23 cellular contexts compared by ENCODE assay signal in genomic region chr10:15579605-15580004, GRCh38.
DNase-seq lines count a peak whose midpoint lies in the region; ATAC-seq, FAIRE-seq and TF ChIP-seq lines count a peak whose summit lies in the region.
"Had no signal": no experiment of that assay in that cellular context is flagged by ENCODE, and none has a peak within 500 bp of the region (broad histone marks: within the 10 kb centered on the region; RNA-seq: fewer than 3 reads in every experiment).

No MANE protein-coding gene starts in this region.

- no peak overlapping the region for H4K8ac ChIP-seq in IMR-90 (ENCODE audit: low read depth in 2 of 2, low read length in 2 of 2)

- no peak overlapping the region for H3K9ac ChIP-seq in IMR-90 (ENCODE audit: low read depth, low read length)
- no peak overlapping the region for H3K9ac ChIP-seq in kidney (ENCODE audit: low read length in 2 of 2)

- no peak overlapping the region; the same call in 1 of the 2 replicates for H3K4me2 ChIP-seq in IMR-90 (ENCODE audit: low read depth, low read length)

- TF ChIP-seq POLR2A in IMR-90 (IDR thresholded peaks at IDR 0.05; ENCODE audit: low read depth, low read length), result no peak

- peak overlapping the region; percentile 76 for H2BK5ac ChIP-seq in IMR-90 (ENCODE audit: low read depth, low read length, poor library complexity, severe bottlenecking)

- H3K4me3 ChIP-seq in IMR-90 (ENCODE audit: insufficient read depth, low read depth, low read length) (no peak overlapping the region), choroid plexus epithelial cell (ENCODE audit: low read depth, low read length) (no peak overlapping the region), kidney (ENCODE audit: low read length in 2 of 2) (no peak overlapping the region)
- H3K4me3 ChIP-seq: SK-N-MC, uterus had no signal

- H2AFZ ChIP-seq in IMR-90 (replicated peaks; ENCODE audit: low read length, poor library complexity), result no peak overlapping the region

- no peak overlapping the region for H3K23ac ChIP-seq in IMR-90 (ENCODE audit: low read depth, low read length)

- no peak for TF ChIP-seq RAD21 in IMR-90 (IDR thresholded peaks at IDR 0.05; ENCODE audit: low read length)

- H3K36me3 ChIP-seq in IMR-90 (ENCODE audit: control insufficient read depth, insufficient read depth, low read length), result no peaks in the 10 kb centered on the region
- H3K36me3 ChIP-seq in kidney (ENCODE audit: control insufficient read depth in 1 of 2, insufficient read depth in 2 of 2, low read length in 2 of 2), result no peaks in the 10 kb centered on the region
- H3K36me3 ChIP-seq: uterus had no signal

- WGBS in IMR-90 (ENCODE audit: extremely low coverage in 2 of 2, insufficient read length in 1 of 2), 2 experiments, result no CpG with 5 or more reads among the region's 4 CpGs

- no peaks in the 10 kb centered on the region for H3K27me3 ChIP-seq in IMR-90 (ENCODE audit: control insufficient read depth, insufficient read depth, low read length)
- H3K27me3 ChIP-seq: uterus had no signal

- dilution Hi-C loops in IMR-90 (cut with HindIII; ENCODE audit: low sequenced_read_pairs, unreplicated experiment), result no loop called here

- H3K4ac ChIP-seq in IMR-90 (ENCODE audit: low read depth, low read length), result no peak overlapping the region

- H2AK5ac ChIP-seq in IMR-90 (ENCODE audit: low read depth, low read length), result no peak overlapping the region

- no peak overlapping the region for H3K27ac ChIP-seq in IMR-90 (ENCODE audit: insufficient read depth, low read length)
- H3K27ac ChIP-seq in kidney (ENCODE audit: low read depth in 2 of 2, low read length in 2 of 2), result no peak overlapping the region
- H3K27ac ChIP-seq: SK-N-MC, uterus had no signal

- H3K9me1 ChIP-seq in IMR-90 (ENCODE audit: insufficient read depth, low read length), result no peaks in the 10 kb centered on the region

- H2BK15ac ChIP-seq in IMR-90 (ENCODE audit: low read depth, low read length), result no peak overlapping the region

- no peak overlapping the region for H3K14ac ChIP-seq in IMR-90 (replicated peaks; ENCODE audit: low read depth, low read length)

- H3K79me1 ChIP-seq in IMR-90 (ENCODE audit: low read depth in 1 of 2, low read length in 2 of 2), result no peaks in the 10 kb centered on the region

- peak; percentile 9 for DNase-seq in AG08396 (ENCODE audit: low spot score)
- DNase-seq in IMR-90, result peak; percentile 70
- DNase-seq in choroid plexus epithelial cell (ENCODE audit: low read depth), result peak; percentile 34
- DNase-seq in kidney, result no peak
- no peak for DNase-seq in SKM-1 (lab: John Stamatoyannopoulos, UW; ENCODE audit: unreplicated experiment)
- DNase-seq in HTR-8/SVneo (ENCODE audit: insufficient read length, low spot score), result no peak
- DNase-seq in SHP77 treated with DMSO at 0.1 percent for 48 hours (lab: John Stamatoyannopoulos, UW), result no peak
- no peak for DNase-seq in NCI-H1436 (lab: John Stamatoyannopoulos, UW)
- DNase-seq: ACHN; activated CD4-positive, alpha-beta T cell treated with anti-CD3 and anti-CD28 coated beads for 1 hour; CD8-positive, alpha-beta memory T cell; DND-41; erythroblast; GOT3; NCI-H146; NCI-H2171 treated with DMSO at 0.1 percent for 48 hours; NCI-H748 treated with DMSO at 0.1 percent for 48 hours; stimulated activated CD4-positive, alpha-beta T cell treated with anti-CD3 and anti-CD28 coated beads, Interleukin-12 subunit alpha, Interleukin-12 subunit beta, amount 100 ng/mL, for 4 hours; substantia nigra; T1000; uterus had no signal

- FAIRE-seq in kidney (lab: Jason Lieb, UNC) (peak; percentile 76), HTR-8/SVneo (lab: Jason Lieb, UNC) (no peak)
- FAIRE-seq: bronchial epithelial cell had no signal

- in situ Hi-C loops in IMR-90 (cut with MboI; ENCODE audit: low sequenced_read_pairs), result no loop called here

- BruUV-seq in IMR-90 (replicated peaks; lab: Mats Ljungman, UMichigan), result no TSS peak

- H3K18ac ChIP-seq in IMR-90 (ENCODE audit: low read depth, low read length), result no peak overlapping the region

- no peak overlapping the region for H2AK9ac ChIP-seq in IMR-90 (replicated peaks; ENCODE audit: low read depth, low read length, poor library complexity)

- POLR2A ChIA-PET in IMR-90 (lab: Charles Lee; ENCODE audit: unreplicated experiment), result interaction anchor here (0.6 kb wide), 1 partner anchor 140 kb away, joined by 4 read pairs; the partner anchor contains the start of gene ITGA8

- no peak overlapping the region for H4K91ac ChIP-seq in IMR-90 (ENCODE audit: insufficient read depth, low read depth, low read length)

- H2BK120ac ChIP-seq in IMR-90 (ENCODE audit: low read depth, low read length), result no peak overlapping the region

- peaks cover 2% of the 10 kb centered on the region; the same call in 1 of the 2 replicates for H3K9me3 ChIP-seq in IMR-90 (ENCODE audit: control insufficient read depth, insufficient read depth, low read length)
- H3K9me3 ChIP-seq in kidney (ENCODE audit: control insufficient read depth in 1 of 2, low read length in 2 of 2), result peaks cover 0 to 2% of the 10 kb centered on the region in 2 donors
- H3K9me3 ChIP-seq: uterus had no signal

- intact Hi-C loops in IMR-90 (cut with micrococcal nuclease) (no loop called here), kidney (cut with DNase I) (no loop called here)

- H4K5ac ChIP-seq in IMR-90 (ENCODE audit: low read depth, low read length), result no peak overlapping the region

- H4K20me1 ChIP-seq in IMR-90 (ENCODE audit: insufficient read depth, low read length), result no peaks in the 10 kb centered on the region

- TF ChIP-seq CTCF in IMR-90 (conservative IDR thresholded peaks at IDR 0.05; ENCODE audit: low read depth, low read length) (no peak), choroid plexus epithelial cell (conservative IDR thresholded peaks at IDR 0.05; ENCODE audit: low read depth, low read length) (no peak), kidney (IDR thresholded peaks at IDR 0.05; ENCODE audit: borderline replicate concordance, extremely low read depth, insufficient read depth) (no peak)

- CTCF ChIA-PET in IMR-90 (lab: Yijun Ruan, JAX), result interaction anchor here (0.6 to 1.0 kb wide), 5 partner anchors 8 to 118 kb away, joined by 3 to 5 read pairs (median 3); no protein-coding TSS in a partner anchor

- no peak overlapping the region for H2BK20ac ChIP-seq in IMR-90 (ENCODE audit: low read depth, low read length)

- peaks cover 2% of the 10 kb centered on the region; the same call in 1 of the 2 replicates for H3K4me1 ChIP-seq in IMR-90 (ENCODE audit: control insufficient read depth, insufficient read depth, low read length)
- H3K4me1 ChIP-seq in kidney (ENCODE audit: control insufficient read depth in 1 of 2, insufficient read depth in 1 of 2, low read depth in 1 of 2, low read length in 2 of 2), result no peaks in the 10 kb centered on the region
- H3K4me1 ChIP-seq: uterus had no signal

- ATAC-seq in IMR-90 (ENCODE audit: low read depth), result peak; percentile 81

- no peak overlapping the region for H3K56ac ChIP-seq in IMR-90 (ENCODE audit: extremely low read depth, insufficient read depth, low read length)

TF ChIP-seq in IMR-90, 13 proteins besides CTCF, POLR2A, EP300 and RAD21:
- TF ChIP-seq USF2 (IDR thresholded peaks at IDR 0.05; ENCODE audit: low read depth, low read length), result no peak
- peak; percentile 32; the same call in 1 of the 2 replicates for TF ChIP-seq FOS (IDR thresholded peaks at IDR 0.05; ENCODE audit: low read depth, low read length)
TF ChIP-seq in IMR-90: peak in this region for 1.

Comparison
In these comparisons a context has a peak if more than half of its experiments do, and no peak if none do; other contexts are left out.
1. DNase-seq: peak in AG08396 (single experiment), IMR-90 (single experiment) and choroid plexus epithelial cell (single experiment); none in kidney (single experiment), SKM-1 (single experiment), HTR-8/SVneo (single experiment), SHP77 treated with DMSO at 0.1 percent for 48 hours (single experiment) and NCI-H1436 (single experiment).